9 cellular contexts compared by ENCODE assay signal in genomic region chr22:16781074-16781763, GRCh38. TPM values are rescaled to one million over a fixed set of nuclear protein-coding genes. Genes with fewer than 3 reads are reported as not detected.
"Had no signal": no experiment of that assay in that cellular context is flagged by ENCODE, and none has a peak within 500 bp of the region (broad histone marks: within the 10 kb centered on the region; RNA-seq: fewer than 3 reads in every experiment).

No MANE protein-coding gene starts in this region.

- DNase-seq: GDM1, GF-D8 had no signal

- FAIRE-seq: G401.6, GM12878, GM12891, GM12892, GM18507, GM19239 had no signal

- ATAC-seq: GM12878 had no signal

- H3K4me3 ChIP-seq: GM12878 had no signal

RNA-seq across cellular contexts. Expression of gene XKR3, which starts 44.0 kb away (rescaled TPM):
- total RNA-seq: G401, GM12878 had no signal
